16 cellular contexts compared by ENCODE assay signal in genomic region chr1:175364424-175365076, GRCh38.
DNase-seq lines count a peak whose midpoint lies in the region; ATAC-seq, FAIRE-seq and TF ChIP-seq lines count a peak whose summit lies in the region.
"Had no signal": no experiment of that assay in that cellular context is flagged by ENCODE, and none has a peak within 500 bp of the region (broad histone marks: within the 10 kb centered on the region; RNA-seq: fewer than 3 reads in every experiment).

No MANE protein-coding gene starts in this region.

- no peak for TF ChIP-seq CTCF in GM06990 (IDR thresholded peaks at IDR 0.05; ENCODE audit: insufficient read depth, low read length, poor library complexity, severe bottlenecking)
- no peak for TF ChIP-seq CTCF in upper lobe of left lung (IDR thresholded peaks at IDR 0.05)
- no peak for TF ChIP-seq CTCF in sigmoid colon (IDR thresholded peaks at IDR 0.05)

- TF ChIP-seq EP300 in upper lobe of left lung (IDR thresholded peaks at IDR 0.05) (no peak), sigmoid colon (IDR thresholded peaks at IDR 0.05) (no peak)

- H3K4me3 ChIP-seq in GM06990 (replicated peaks; ENCODE audit: low read depth, low read length) (no peak overlapping the region), upper lobe of left lung (no peak overlapping the region), sigmoid colon (no peak overlapping the region)
- H3K4me3 ChIP-seq: ascending aorta had no signal

- TF ChIP-seq POLR2A in upper lobe of left lung (IDR thresholded peaks at IDR 0.05) (no peak), sigmoid colon (IDR thresholded peaks at IDR 0.05) (no peak)

- intact Hi-C loops in sigmoid colon (cut with DNase I): no loop called here

- H3K9me3 ChIP-seq in upper lobe of left lung (no peaks in the 10 kb centered on the region), sigmoid colon (no peaks in the 10 kb centered on the region)
- H3K9me3 ChIP-seq: ascending aorta had no signal

- 85 to 92% methylated on average over 1 of the region's 1 CpG for WGBS in upper lobe of left lung, 2 donors
- 79 to 85% methylated on average over 1 of the region's 1 CpG for WGBS in sigmoid colon, 2 donors

- H3K27me3 ChIP-seq in GM06990 (replicated peaks; ENCODE audit: control insufficient read depth, insufficient read depth, low read length) (no peaks in the 10 kb centered on the region), upper lobe of left lung (no peaks in the 10 kb centered on the region), sigmoid colon (no peaks in the 10 kb centered on the region)
- H3K27me3 ChIP-seq: ascending aorta had no signal

- peak; percentile 38 for DNase-seq in GM06990 (ENCODE audit: extremely low read depth, insufficient read length)
- peak; percentile 9 for DNase-seq in GM19239 (ENCODE audit: insufficient read length, low spot score)
- DNase-seq in upper lobe of left lung: no peak
- no peak for DNase-seq in activated T-cell treated with anti-CD3 and anti-CD28 coated beads for 4 hours
- no peak for DNase-seq in sigmoid colon
- DNase-seq in KBM-7: no peak
- DNase-seq: activated T-cell treated with anti-CD3 and anti-CD28 coated beads, Interleukin-2, amount 50 U/mL, for 24 hours; Calu3; effector CD4-positive, alpha-beta T cell; MV-4-11; NCI-H510A treated with DMSO at 0.1 percent for 48 hours; stimulated activated CD4-positive, alpha-beta T cell treated with anti-CD3 and anti-CD28 coated beads, Interleukin-15, amount 100 ng/mL, for 24 hours had no signal

- in situ Hi-C loops in KBM-7 (cut with MboI; ENCODE audit: low pct_unique_long_range_greater_than_20kb, low sequenced_read_pairs): loop anchor here (25.0 kb wide), 1 partner anchor 698 kb away; no protein-coding TSS in a partner anchor

- H3K36me3 ChIP-seq in GM06990 (ENCODE audit: control insufficient read depth, insufficient read depth, low read length): no peaks in the 10 kb centered on the region
- no peaks in the 10 kb centered on the region for H3K36me3 ChIP-seq in upper lobe of left lung
- no peaks in the 10 kb centered on the region for H3K36me3 ChIP-seq in sigmoid colon
- H3K36me3 ChIP-seq: ascending aorta had no signal

- ATAC-seq in HG02588 (IDR thresholded peaks at IDR 0.05; ENCODE audit: unreplicated experiment) (peak; percentile 82), HG03196 (IDR thresholded peaks at IDR 0.05; ENCODE audit: unreplicated experiment) (peak; percentile 64), upper lobe of left lung (ENCODE audit: low FRiP score in 2 of 2) (no peak)
- ATAC-seq: left lobe of liver had no signal

- peak; percentile 94 for FAIRE-seq in GM19239 (lab: Jason Lieb, UNC)

- H3K27ac ChIP-seq in upper lobe of left lung (no peak overlapping the region), sigmoid colon (no peak overlapping the region)
- H3K27ac ChIP-seq: ascending aorta had no signal

- H3K4me1 ChIP-seq in upper lobe of left lung: no peaks in the 10 kb centered on the region
- H3K4me1 ChIP-seq in sigmoid colon: no peaks in the 10 kb centered on the region
- H3K4me1 ChIP-seq: ascending aorta had no signal

Comparison
In these comparisons a context has a peak if more than half of its experiments do, and no peak if none do; other contexts are left out.
1. DNase-seq: peak in GM06990 (single experiment) and GM19239 (single experiment); none in upper lobe of left lung (0 of 2), activated T-cell treated with anti-CD3 and anti-CD28 coated beads for 4 hours (single experiment), sigmoid colon (single experiment) and KBM-7 (single experiment).
2. ATAC-seq: peak in HG02588 (single experiment) and HG03196 (single experiment); none in upper lobe of left lung (0 of 2).